ENCODE assay signal across 2 cellular contexts in the genomic region with DNA sequence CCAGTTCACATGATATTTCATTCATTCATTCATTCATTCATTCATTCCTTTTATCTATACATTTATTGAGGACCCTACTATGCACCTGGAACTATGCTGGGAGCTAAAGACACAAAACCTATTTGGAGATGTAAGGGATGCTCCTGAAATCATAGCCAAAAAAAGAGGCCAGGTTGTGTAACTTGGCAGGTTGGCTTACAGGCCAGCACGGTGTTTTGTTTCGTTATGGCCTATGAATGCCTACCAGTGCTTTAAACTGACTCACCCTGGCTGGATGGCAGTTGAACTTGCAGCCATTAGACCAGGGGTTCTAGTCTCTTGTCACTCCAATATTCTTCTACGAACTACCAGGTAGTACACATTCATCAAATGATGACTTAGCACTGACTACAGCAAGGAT.
TF ChIP-seq lines count a peak whose summit lies in the region.

No MANE protein-coding gene starts in this region.

TF ChIP-seq in WTC11, 78 proteins besides CTCF, POLR2A, EP300 and RAD21:
- TF ChIP-seq, protein P1, sequence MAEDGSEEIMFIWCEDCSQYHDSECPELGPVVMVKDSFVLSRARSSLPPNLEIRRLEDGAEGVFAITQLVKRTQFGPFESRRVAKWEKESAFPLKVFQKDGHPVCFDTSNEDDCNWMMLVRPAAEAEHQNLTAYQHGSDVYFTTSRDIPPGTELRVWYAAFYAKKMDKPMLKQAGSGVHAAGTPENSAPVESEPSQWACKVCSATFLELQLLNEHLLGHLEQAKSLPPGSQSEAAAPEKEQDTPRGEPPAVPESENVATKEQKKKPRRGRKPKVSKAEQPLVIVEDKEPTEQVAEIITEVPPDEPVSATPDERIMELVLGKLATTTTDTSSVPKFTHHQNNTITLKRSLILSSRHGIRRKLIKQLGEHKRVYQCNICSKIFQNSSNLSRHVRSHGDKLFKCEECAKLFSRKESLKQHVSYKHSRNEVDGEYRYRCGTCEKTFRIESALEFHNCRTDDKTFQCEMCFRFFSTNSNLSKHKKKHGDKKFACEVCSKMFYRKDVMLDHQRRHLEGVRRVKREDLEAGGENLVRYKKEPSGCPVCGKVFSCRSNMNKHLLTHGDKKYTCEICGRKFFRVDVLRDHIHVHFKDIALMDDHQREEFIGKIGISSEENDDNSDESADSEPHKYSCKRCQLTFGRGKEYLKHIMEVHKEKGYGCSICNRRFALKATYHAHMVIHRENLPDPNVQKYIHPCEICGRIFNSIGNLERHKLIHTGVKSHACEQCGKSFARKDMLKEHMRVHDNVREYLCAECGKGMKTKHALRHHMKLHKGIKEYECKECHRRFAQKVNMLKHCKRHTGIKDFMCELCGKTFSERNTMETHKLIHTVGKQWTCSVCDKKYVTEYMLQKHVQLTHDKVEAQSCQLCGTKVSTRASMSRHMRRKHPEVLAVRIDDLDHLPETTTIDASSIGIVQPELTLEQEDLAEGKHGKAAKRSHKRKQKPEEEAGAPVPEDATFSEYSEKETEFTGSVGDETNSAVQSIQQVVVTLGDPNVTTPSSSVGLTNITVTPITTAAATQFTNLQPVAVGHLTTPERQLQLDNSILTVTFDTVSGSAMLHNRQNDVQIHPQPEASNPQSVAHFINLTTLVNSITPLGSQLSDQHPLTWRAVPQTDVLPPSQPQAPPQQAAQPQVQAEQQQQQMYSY (CRISPR knock-in tag; IDR thresholded peaks at IDR 0.05), result no peak
- TF ChIP-seq ZNF219 (CRISPR knock-in tag; IDR thresholded peaks at IDR 0.05; ENCODE audit: borderline replicate concordance) (no peak), ZNF512 (CRISPR knock-in tag; IDR thresholded peaks at IDR 0.05; ENCODE audit: borderline replicate concordance) (no peak), ZBTB43 (CRISPR knock-in tag; IDR thresholded peaks at IDR 0.05) (no peak), JUN (CRISPR knock-in tag; IDR thresholded peaks at IDR 0.05) (no peak), MXD4 (CRISPR knock-in tag; IDR thresholded peaks at IDR 0.05; ENCODE audit: borderline replicate concordance) (no peak), ZNF263 (CRISPR knock-in tag; IDR thresholded peaks at IDR 0.05; ENCODE audit: low read depth) (no peak), TP53 (CRISPR knock-in tag; IDR thresholded peaks at IDR 0.05) (no peak)
- TF ChIP-seq, protein P2, sequence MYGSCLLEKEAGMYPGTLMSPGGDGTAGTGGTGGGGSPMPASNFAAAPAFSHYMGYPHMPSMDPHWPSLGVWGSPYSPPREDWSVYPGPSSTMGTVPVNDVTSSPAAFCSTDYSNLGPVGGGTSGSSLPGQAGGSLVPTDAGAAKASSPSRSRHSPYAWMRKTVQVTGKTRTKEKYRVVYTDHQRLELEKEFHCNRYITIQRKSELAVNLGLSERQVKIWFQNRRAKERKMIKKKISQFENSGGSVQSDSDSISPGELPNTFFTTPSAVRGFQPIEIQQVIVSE (CRISPR knock-in tag; IDR thresholded peaks at IDR 0.05; ENCODE audit: borderline replicate concordance), result no peak
- TF ChIP-seq, protein P3, sequence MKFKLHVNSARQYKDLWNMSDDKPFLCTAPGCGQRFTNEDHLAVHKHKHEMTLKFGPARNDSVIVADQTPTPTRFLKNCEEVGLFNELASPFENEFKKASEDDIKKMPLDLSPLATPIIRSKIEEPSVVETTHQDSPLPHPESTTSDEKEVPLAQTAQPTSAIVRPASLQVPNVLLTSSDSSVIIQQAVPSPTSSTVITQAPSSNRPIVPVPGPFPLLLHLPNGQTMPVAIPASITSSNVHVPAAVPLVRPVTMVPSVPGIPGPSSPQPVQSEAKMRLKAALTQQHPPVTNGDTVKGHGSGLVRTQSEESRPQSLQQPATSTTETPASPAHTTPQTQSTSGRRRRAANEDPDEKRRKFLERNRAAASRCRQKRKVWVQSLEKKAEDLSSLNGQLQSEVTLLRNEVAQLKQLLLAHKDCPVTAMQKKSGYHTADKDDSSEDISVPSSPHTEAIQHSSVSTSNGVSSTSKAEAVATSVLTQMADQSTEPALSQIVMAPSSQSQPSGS (CRISPR knock-in tag; IDR thresholded peaks at IDR 0.05; ENCODE audit: borderline replicate concordance, low read depth), result no peak

TF ChIP-seq in H1, 55 proteins besides CTCF, POLR2A, EP300 and RAD21:
- no peak for TF ChIP-seq HDAC2 (IDR thresholded peaks at IDR 0.05; ENCODE audit: borderline replicate concordance in 1 of 2, low read depth in 2 of 2, low read length in 2 of 2)
- no peak for TF ChIP-seq SUZ12 (IDR thresholded peaks at IDR 0.05; ENCODE audit: low read length)
- no peak for TF ChIP-seq KDM4A (IDR thresholded peaks at IDR 0.05; ENCODE audit: low read depth, low read length, severe bottlenecking)
- no peak for TF ChIP-seq JUN (IDR thresholded peaks at IDR 0.05; ENCODE audit: low read depth, low read length)
- TF ChIP-seq SAP30 (IDR thresholded peaks at IDR 0.05; ENCODE audit: insufficient read depth, insufficient replicate concordance, low read length), result no peak
- TF ChIP-seq CHD1 (IDR thresholded peaks at IDR 0.05; ENCODE audit: low read depth, low read length), result no peak
- TF ChIP-seq NRF1 (IDR thresholded peaks at IDR 0.05; ENCODE audit: low read depth, low read length), result no peak
- TF ChIP-seq, protein P4, sequence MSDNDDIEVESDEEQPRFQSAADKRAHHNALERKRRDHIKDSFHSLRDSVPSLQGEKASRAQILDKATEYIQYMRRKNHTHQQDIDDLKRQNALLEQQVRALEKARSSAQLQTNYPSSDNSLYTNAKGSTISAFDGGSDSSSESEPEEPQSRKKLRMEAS (IDR thresholded peaks at IDR 0.05), result no peak
- no peak for TF ChIP-seq BACH1 (IDR thresholded peaks at IDR 0.05; ENCODE audit: low read length)
- TF ChIP-seq SIX5 (IDR thresholded peaks at IDR 0.05; ENCODE audit: low read depth, low read length), result no peak
- TF ChIP-seq HDAC6 (IDR thresholded peaks at IDR 0.05; ENCODE audit: low read depth, low read length), result no peak
- no peak for TF ChIP-seq RFX5 (IDR thresholded peaks at IDR 0.05; ENCODE audit: borderline replicate concordance, low read depth, low read length)
